ENCODE assay signal across 21 cellular contexts in the genomic region with DNA sequence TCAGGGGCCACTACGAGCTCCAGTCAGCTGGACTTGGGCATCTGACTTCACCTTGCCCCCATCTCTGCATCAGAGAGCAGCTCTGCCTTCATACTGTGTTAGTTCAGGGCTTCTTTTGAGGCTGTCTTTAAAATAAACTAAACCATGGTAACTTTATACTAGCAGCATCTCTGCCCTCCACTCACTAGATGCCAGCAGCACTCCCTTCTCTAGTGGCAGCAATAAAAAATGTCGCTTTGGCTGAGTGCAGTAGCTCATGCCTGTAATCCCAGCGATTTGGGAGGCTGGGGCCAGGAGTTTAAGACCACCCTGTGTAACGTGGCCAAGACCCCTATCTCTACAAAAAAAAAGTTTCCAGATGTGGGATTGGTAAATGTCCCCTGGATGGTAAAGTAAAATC.
"Had no signal": no experiment of that assay in that cellular context is flagged by ENCODE, and none has a peak within 500 bp of the region (broad histone marks: within the 10 kb centered on the region; RNA-seq: fewer than 3 reads in every experiment).

No MANE protein-coding gene starts in this region.

- H3K4me3 ChIP-seq: breast epithelium, esophagus squamous epithelium, left ventricle myocardium inferior, lung, sigmoid colon, upper lobe of left lung, vagina had no signal

- ATAC-seq: activated naive CD4-positive, alpha-beta T cell treated with anti-CD3 and anti-CD28 coated beads, Interleukin-2, amount 50 U/mL, for 72 hours; activated T-cell treated with anti-CD3 and anti-CD28 coated beads, Interleukin-2, amount 50 U/mL, for 72 hours; stimulated activated memory B cell treated with anti-CD40 and anti-IgM and Interleukin-4, amounts not matched to agents 10 μg/mL and 1 μg/mL and 100 μg/mL, for 72 hours; stimulated activated naive CD8-positive, alpha-beta T cell treated with anti-CD3 and anti-CD28 coated beads, Interleukin-15, amount 100 ng/mL, for 72 hours had no signal

- H3K4me1 ChIP-seq: breast epithelium, left ventricle myocardium inferior, sigmoid colon, upper lobe of left lung, vagina had no signal

- H3K36me3 ChIP-seq: breast epithelium, esophagus squamous epithelium, left ventricle myocardium inferior, neutrophil, sigmoid colon, upper lobe of left lung, vagina had no signal

- DNase-seq: activated CD4-positive, alpha-beta T cell treated with anti-CD3 and anti-CD28 coated beads for 4 hours; activated CD4-positive, alpha-beta T cell treated with anti-CD3 and anti-CD28 coated beads, Interleukin-2, amount 50 U/mL, for 4 hours; activated naive CD4-positive, alpha-beta T cell; activated T-cell treated with anti-CD3 and anti-CD28 coated beads for 4 hours; activated T-cell treated with anti-CD3 and anti-CD28 coated beads, Interleukin-2, amount 50 U/mL, for 72 hours; dermis blood vessel endothelial cell; effector CD4-positive, alpha-beta T cell; esophagus squamous epithelium; left ventricle myocardium inferior; sigmoid colon; small intestine; stimulated activated CD4-positive, alpha-beta T cell treated with anti-CD3 and anti-CD28 coated beads, Interleukin-4, amount 100 ng/mL, for 24 hours; stimulated activated naive CD8-positive, alpha-beta T cell treated with anti-CD3 and anti-CD28 coated beads, Interleukin-15, amount 100 ng/mL, for 72 hours; substantia nigra; upper lobe of left lung had no signal

- H3K9me3 ChIP-seq: breast epithelium, esophagus squamous epithelium, left ventricle myocardium inferior, neutrophil, sigmoid colon, upper lobe of left lung, vagina had no signal

- H3K27me3 ChIP-seq: breast epithelium, esophagus squamous epithelium, neutrophil, sigmoid colon, upper lobe of left lung, vagina had no signal

- H3K27ac ChIP-seq: breast epithelium, esophagus squamous epithelium, left ventricle myocardium inferior, neutrophil, sigmoid colon, upper lobe of left lung, vagina had no signal
